ENCODE assay signal across 12 cellular contexts in the genomic region with DNA sequence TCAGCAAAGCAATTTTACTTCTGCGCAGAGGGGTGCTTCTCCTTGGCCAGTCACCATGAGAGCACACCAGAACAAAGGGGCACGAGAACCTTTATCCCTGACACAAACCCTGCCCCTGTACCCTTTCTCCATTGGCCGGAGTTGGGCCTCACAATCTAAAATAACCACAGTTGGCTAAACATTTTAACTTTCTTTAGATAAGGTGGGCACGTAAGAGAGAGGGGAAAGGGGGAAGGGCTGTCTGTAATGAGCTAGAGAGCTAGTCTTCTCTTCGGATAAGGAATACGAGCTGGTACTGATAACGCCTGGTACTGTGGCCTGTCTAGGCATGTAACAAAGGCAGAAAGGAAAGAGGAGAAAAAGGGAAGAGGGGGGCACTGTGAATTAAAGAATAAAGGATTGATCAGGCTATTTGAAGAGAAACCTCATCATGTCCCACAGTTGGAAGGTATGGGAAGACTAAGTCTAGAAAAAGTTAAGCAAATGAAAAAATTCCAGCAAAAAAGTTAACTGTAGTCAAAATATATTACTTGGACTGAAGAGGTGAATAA. TPM values are rescaled to one million over a fixed set of nuclear protein-coding genes. Genes with fewer than 3 reads are reported as not detected.
DNase-seq lines count a peak whose midpoint lies in the region; ATAC-seq and TF ChIP-seq lines count a peak whose summit lies in the region.
"Had no signal": no experiment of that assay in that cellular context is flagged by ENCODE, and none has a peak within 500 bp of the region (broad histone marks: within the 10 kb centered on the region; RNA-seq: fewer than 3 reads in every experiment).

No MANE protein-coding gene starts in this region.

- DNase-seq in CD4-positive, alpha-beta T cell, result no peak
- DNase-seq in HFFc6 (no peak), WTC11 (ENCODE audit: low spot score) (no peak), pons (ENCODE audit: low spot score) (no peak), heart left ventricle (no peak)
- DNase-seq in activated effector memory CD4-positive, alpha-beta T cell treated with anti-CD3 and anti-CD28 coated beads, Interleukin-2, amount 50 U/mL, for 16 hours, result no peak
- DNase-seq: cerebellar nuclear complex; stimulated activated CD4-positive, alpha-beta T cell treated with anti-CD3 and anti-CD28 coated beads, Interleukin-4, amount 100 ng/mL, for 1 hour had no signal

- TF ChIP-seq POLR2A in heart left ventricle (IDR thresholded peaks at IDR 0.05), result no peak

- no peak overlapping the region for H3K27ac ChIP-seq in CD4-positive, alpha-beta T cell (ENCODE audit: low read depth, low read length)
- H3K27ac ChIP-seq in mesodermal cell (ENCODE audit: low read depth, low read length, severe bottlenecking) (peak overlapping the region; percentile 94), heart left ventricle (peak overlapping the region in 1 of 12 donors; percentile 85)
- H3K27ac ChIP-seq: parathyroid adenoma had no signal

- H3K27me3 ChIP-seq in CD4-positive, alpha-beta T cell (ENCODE audit: control insufficient read depth, insufficient read depth, low read length), result no peaks in the 10 kb centered on the region
- no peaks in the 10 kb centered on the region for H3K27me3 ChIP-seq in heart left ventricle
- H3K27me3 ChIP-seq: suprapubic skin had no signal

- no peak for TF ChIP-seq CTCF in CD4-positive, alpha-beta T cell (IDR thresholded peaks at IDR 0.05)
- no peak for TF ChIP-seq CTCF in HFFc6 (IDR thresholded peaks at IDR 0.05)
- no peak for TF ChIP-seq CTCF in WTC11 (IDR thresholded peaks at IDR 0.05)
- no peak for TF ChIP-seq CTCF in heart left ventricle (IDR thresholded peaks at IDR 0.05)

- H3K36me3 Mint-ChIP-seq in CD4-positive, alpha-beta T cell (ENCODE audit: low read depth), result peaks cover 50% of the 10 kb centered on the region
- H3K36me3 Mint-ChIP-seq in HFFc6 (ENCODE audit: low read depth) (peaks cover 32% of the 10 kb centered on the region), WTC11 (peaks cover 46% of the 10 kb centered on the region)

- H3K27ac Mint-ChIP-seq in CD4-positive, alpha-beta T cell, result peak overlapping the region; percentile 86
- H3K27ac Mint-ChIP-seq in HFFc6 (peak overlapping the region; percentile 94), WTC11 (peak overlapping the region; percentile 70; the same call in 1 of the 2 replicates)

- intact Hi-C loops in CD4-positive, alpha-beta T cell (cut with DNase I, micrococcal nuclease), result loop anchor here in 1 of 2 experiments (10.0 kb wide), 5 partner anchors 469 to 1959 kb away; a partner anchor contains a TSS
- intact Hi-C loops in heart left ventricle (cut with DNase I), result loop anchor here in 4 of 10 donors (10.0 kb wide), 3 partner anchors 151 to 339 kb away; no protein-coding TSS in a partner anchor

- no peaks in the 10 kb centered on the region for H3K9me3 Mint-ChIP-seq in CD4-positive, alpha-beta T cell
- no peaks in the 10 kb centered on the region for H3K9me3 Mint-ChIP-seq in HFFc6
- H3K9me3 Mint-ChIP-seq in WTC11, result no peaks in the 10 kb centered on the region

- H3K4me3 Mint-ChIP-seq in CD4-positive, alpha-beta T cell, result peak overlapping the region; percentile 52
- H3K4me3 Mint-ChIP-seq in HFFc6, result no peak overlapping the region
- H3K4me3 Mint-ChIP-seq in WTC11, result no peak overlapping the region

- peaks cover 37% of the 10 kb centered on the region for H3K36me3 ChIP-seq in mesodermal cell (ENCODE audit: control insufficient read depth, insufficient read depth, low read length)
- H3K36me3 ChIP-seq in heart left ventricle, result peaks cover 0 to 42% (median 37%) of the 10 kb centered on the region in 9 donors

- H3K9me3 ChIP-seq in CD4-positive, alpha-beta T cell (ENCODE audit: control insufficient read depth, low read length), result no peaks in the 10 kb centered on the region
- no peaks in the 10 kb centered on the region for H3K9me3 ChIP-seq in mesodermal cell (ENCODE audit: control insufficient read depth, low read length)
- no peaks in the 10 kb centered on the region for H3K9me3 ChIP-seq in heart left ventricle
- H3K9me3 ChIP-seq: suprapubic skin had no signal

- H3K4me1 Mint-ChIP-seq in CD4-positive, alpha-beta T cell (ENCODE audit: low read depth), result peaks cover 59% of the 10 kb centered on the region
- peaks cover 47% of the 10 kb centered on the region for H3K4me1 Mint-ChIP-seq in HFFc6 (ENCODE audit: low read depth)
- H3K4me1 Mint-ChIP-seq in WTC11, result peaks cover 16% of the 10 kb centered on the region

- POLR2A ChIA-PET in CD4-positive, alpha-beta T cell (lab: Charles Lee), result interaction anchor here (1.0 kb wide), 1 partner anchor 375 kb away, joined by 3 read pairs; a partner anchor contains a TSS
- POLR2A ChIA-PET in WTC11 (lab: Charles Lee), result interaction anchor here (0.6 to 1.1 kb wide), 2 partner anchors 18 to 33 kb away, joined by 3 read pairs; no protein-coding TSS in a partner anchor

- H3K27me3 Mint-ChIP-seq in CD4-positive, alpha-beta T cell, result no peaks in the 10 kb centered on the region
- H3K27me3 Mint-ChIP-seq in HFFc6 (ENCODE audit: insufficient read depth) (peaks cover 6% of the 10 kb centered on the region; the same call in 1 of the 2 replicates), WTC11 (ENCODE audit: low read depth) (no peaks in the 10 kb centered on the region)

- peaks cover 10% of the 10 kb centered on the region for H3K4me1 ChIP-seq in mesodermal cell (ENCODE audit: control insufficient read depth, insufficient read depth, low read length, poor library complexity, severe bottlenecking)
- peaks cover 0 to 34% (median 22%) of the 10 kb centered on the region in 12 donors for H3K4me1 ChIP-seq in heart left ventricle
- H3K4me1 ChIP-seq: parathyroid adenoma had no signal

- no peak overlapping the region for H3K4me3 ChIP-seq in mesodermal cell (ENCODE audit: extremely low read depth, insufficient read depth, low read length, poor library complexity, severe bottlenecking)
- no peak overlapping the region for H3K4me3 ChIP-seq in heart left ventricle

- CTCF ChIA-PET in CD4-positive, alpha-beta T cell (lab: Charles Lee), result no interaction called here
- CTCF ChIA-PET in WTC11 (lab: Charles Lee), result no interaction called here

- ATAC-seq in CD4-positive, alpha-beta T cell (ENCODE audit: poor library complexity), result no peak
- no peak for ATAC-seq in WTC11
- ATAC-seq in HG02588 (IDR thresholded peaks at IDR 0.05; ENCODE audit: unreplicated experiment), result no peak
- no peak for ATAC-seq in heart left ventricle

- WGBS in mesodermal cell (ENCODE audit: insufficient coverage in 2 of 2), 2 experiments, result 77 to 82% methylated on average over 4 to 7 of the region's 7 CpGs
- WGBS in heart left ventricle, 4 donors, result 52 to 61% (median 61%) methylated on average over 7 of the region's 7 CpGs

TF ChIP-seq in WTC11, 78 proteins besides CTCF, POLR2A, EP300 and RAD21 (continues in another document):
- TF ChIP-seq, protein P1, sequence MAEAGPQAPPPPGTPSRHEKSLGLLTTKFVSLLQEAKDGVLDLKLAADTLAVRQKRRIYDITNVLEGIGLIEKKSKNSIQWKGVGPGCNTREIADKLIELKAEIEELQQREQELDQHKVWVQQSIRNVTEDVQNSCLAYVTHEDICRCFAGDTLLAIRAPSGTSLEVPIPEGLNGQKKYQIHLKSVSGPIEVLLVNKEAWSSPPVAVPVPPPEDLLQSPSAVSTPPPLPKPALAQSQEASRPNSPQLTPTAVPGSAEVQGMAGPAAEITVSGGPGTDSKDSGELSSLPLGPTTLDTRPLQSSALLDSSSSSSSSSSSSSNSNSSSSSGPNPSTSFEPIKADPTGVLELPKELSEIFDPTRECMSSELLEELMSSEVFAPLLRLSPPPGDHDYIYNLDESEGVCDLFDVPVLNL (CRISPR knock-in tag; IDR thresholded peaks at IDR 0.05; ENCODE audit: borderline replicate concordance, low read depth), result no peak
- TF ChIP-seq, protein P2, sequence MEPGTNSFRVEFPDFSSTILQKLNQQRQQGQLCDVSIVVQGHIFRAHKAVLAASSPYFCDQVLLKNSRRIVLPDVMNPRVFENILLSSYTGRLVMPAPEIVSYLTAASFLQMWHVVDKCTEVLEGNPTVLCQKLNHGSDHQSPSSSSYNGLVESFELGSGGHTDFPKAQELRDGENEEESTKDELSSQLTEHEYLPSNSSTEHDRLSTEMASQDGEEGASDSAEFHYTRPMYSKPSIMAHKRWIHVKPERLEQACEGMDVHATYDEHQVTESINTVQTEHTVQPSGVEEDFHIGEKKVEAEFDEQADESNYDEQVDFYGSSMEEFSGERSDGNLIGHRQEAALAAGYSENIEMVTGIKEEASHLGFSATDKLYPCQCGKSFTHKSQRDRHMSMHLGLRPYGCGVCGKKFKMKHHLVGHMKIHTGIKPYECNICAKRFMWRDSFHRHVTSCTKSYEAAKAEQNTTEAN (CRISPR knock-in tag; IDR thresholded peaks at IDR 0.05), result no peak
- no peak for TF ChIP-seq NFYB (CRISPR knock-in tag; conservative IDR thresholded peaks at IDR 0.05; ENCODE audit: low read depth)

RNA-seq across cellular contexts. Expression of a gene that starts 1.8 kb away (rescaled TPM):
- 10 to 100 TPM; 49.8 to 56.8 TPM for total RNA-seq in CD4-positive, alpha-beta T cell
- 100 to 1,000 TPM; 155 to 179 (median 171) TPM for total RNA-seq in HFFc6 (2021; fragmentation: NEBNext Ultra II Directional; extraction: Animal tissue kit (Norgen Biotek cat#: 25700))
- total RNA-seq in WTC11 (2021) (198 to 220 TPM (median 199 TPM) in 3 replicates), heart left ventricle (10 to 100 TPM; 44.2 to 85.3 (median 68.1) TPM)
- polyA plus RNA-seq in mesodermal cell (2013, experiment 1 of 2), result 144 TPM
- polyA plus RNA-seq in mesodermal cell (2013, experiment 2 of 2), result 143 TPM
- polyA plus RNA-seq in heart left ventricle, result 10 to 100 TPM in 1 of 2 donors, 1 to 10 TPM in 1; 9.0 to 97.5 TPM

RNA-seq across cellular contexts. Expression of a gene that starts 29.8 kb away (rescaled TPM):
- total RNA-seq in CD4-positive, alpha-beta T cell, result 10 to 100 TPM; 55.9 to 65.7 TPM
- 10 to 100 TPM; 24.3 to 33.5 (median 27.7) TPM for total RNA-seq in HFFc6 (2021; fragmentation: NEBNext Ultra II Directional; extraction: Animal tissue kit (Norgen Biotek cat#: 25700))
- 26.6 to 32.3 TPM (median 32.2 TPM) in 3 replicates for total RNA-seq in WTC11 (2021)
- polyA plus RNA-seq in mesodermal cell (2013, experiment 1 of 2), result 18.8 TPM
- polyA plus RNA-seq in mesodermal cell (2013, experiment 2 of 2), result 23.0 TPM
- 10 to 100 TPM in 8 of 9 donors, 1 to 10 TPM in 1; 8.1 to 25.6 (median 18.1) TPM for total RNA-seq in heart left ventricle
- polyA plus RNA-seq in heart left ventricle, result 10 to 100 TPM; 11.7 to 13.5 TPM

RNA-seq across cellular contexts. Expression of a gene that starts 30.4 kb away (rescaled TPM):
- 1 to 10 TPM; 4.8 TPM for total RNA-seq in CD4-positive, alpha-beta T cell
- total RNA-seq in HFFc6 (2021; fragmentation: NEBNext Ultra II Directional; extraction: Animal tissue kit (Norgen Biotek cat#: 25700)), result 1 to 10 TPM; 3.0 to 7.0 (median 6.0) TPM
- 12.2 to 15.0 TPM (median 14.3 TPM) in 3 replicates for total RNA-seq in WTC11 (2021)
- 11.4 TPM for polyA plus RNA-seq in mesodermal cell (2013, experiment 1 of 2)
- polyA plus RNA-seq in mesodermal cell (2013, experiment 2 of 2), result 14.7 TPM
- 1 to 10 TPM; 1.2 to 5.8 (median 3.1) TPM for total RNA-seq in heart left ventricle
- polyA plus RNA-seq in heart left ventricle, result 1 to 10 TPM; 1.1 to 1.6 TPM
